Comparison of ENCODE assay signal across 15 cellular contexts in genomic region chr3:35654471-35654870, GRCh38. TPM values are rescaled to one million over a fixed set of nuclear protein-coding genes. Genes with fewer than 3 reads are reported as not detected.
"Had no signal": no experiment of that assay in that cellular context is flagged by ENCODE, and none has a peak within 500 bp of the region (broad histone marks: within the 10 kb centered on the region; RNA-seq: fewer than 3 reads in every experiment).

No MANE protein-coding gene starts in this region.

- H3K27ac ChIP-seq: body of pancreas, ovary, tibial nerve had no signal

- H3K4me3 ChIP-seq: body of pancreas, ovary, tibial nerve had no signal

- H3K27me3 ChIP-seq: body of pancreas, ovary, tibial nerve had no signal

- H3K4me1 ChIP-seq: tibial nerve had no signal

- H3K9me3 ChIP-seq: body of pancreas, ovary, tibial nerve had no signal

- H3K27ac Mint-ChIP-seq: activated B cell treated with CpG ODN at 0.5 μM for 24 hours; activated naive CD4-positive, alpha-beta T cell treated with anti-CD3 and anti-CD28 coated beads, Interleukin-2, amount 50 U/mL, for 24 hours; activated T-cell treated with anti-CD3 and anti-CD28 coated beads, Interleukin-2, amount 50 U/mL, for 24 hours; dendritic cell treated with granulocyte-macrophage colony-stimulating factor and Interleukin-4, amounts not matched to agents 40 ng/mL and 50 ng/mL, for 4 days had no signal

- H3K4me1 Mint-ChIP-seq: activated naive CD4-positive, alpha-beta T cell treated with anti-CD3 and anti-CD28 coated beads, Interleukin-2, amount 50 U/mL, for 24 hours had no signal

- H3K4me3 Mint-ChIP-seq: activated B cell treated with CpG ODN at 0.5 μM for 24 hours; activated naive CD4-positive, alpha-beta T cell treated with anti-CD3 and anti-CD28 coated beads, Interleukin-2, amount 50 U/mL, for 24 hours; activated T-cell treated with anti-CD3 and anti-CD28 coated beads, Interleukin-2, amount 50 U/mL, for 24 hours; dendritic cell treated with granulocyte-macrophage colony-stimulating factor and Interleukin-4, amounts not matched to agents 40 ng/mL and 50 ng/mL, for 4 days had no signal

- DNase-seq: activated B cell treated with CpG ODN at 0.5 μM for 24 hours; activated CD4-positive, alpha-beta T cell treated with anti-CD3 and anti-CD28 coated beads, Interleukin-2, amount 50 U/mL, for 1 hour; activated effector memory CD4-positive, alpha-beta T cell treated with Interleukin-2 at 50 U/mL for 16 hours; activated T-cell treated with anti-CD3 and anti-CD28 coated beads, Interleukin-2, amount 50 U/mL, for 24 hours; body of pancreas; cerebellar nuclear complex; hypothalamus; kidney glomerular epithelial cell; ovary; retina; stimulated activated CD4-positive, alpha-beta T cell treated with anti-CD3 and anti-CD28 coated beads, Interleukin-15, amount 100 ng/mL, for 24 hours had no signal

- H3K36me3 ChIP-seq: ovary, tibial nerve had no signal

- H3K9me3 Mint-ChIP-seq: activated B cell treated with CpG ODN at 0.5 μM for 24 hours; activated naive CD4-positive, alpha-beta T cell treated with anti-CD3 and anti-CD28 coated beads, Interleukin-2, amount 50 U/mL, for 24 hours; activated T-cell treated with anti-CD3 and anti-CD28 coated beads, Interleukin-2, amount 50 U/mL, for 24 hours; dendritic cell treated with granulocyte-macrophage colony-stimulating factor and Interleukin-4, amounts not matched to agents 40 ng/mL and 50 ng/mL, for 4 days had no signal

- H3K27me3 Mint-ChIP-seq: activated B cell treated with CpG ODN at 0.5 μM for 24 hours; activated T-cell treated with anti-CD3 and anti-CD28 coated beads, Interleukin-2, amount 50 U/mL, for 24 hours; dendritic cell treated with granulocyte-macrophage colony-stimulating factor and Interleukin-4, amounts not matched to agents 40 ng/mL and 50 ng/mL, for 4 days had no signal

- H3K36me3 Mint-ChIP-seq: activated naive CD4-positive, alpha-beta T cell treated with anti-CD3 and anti-CD28 coated beads, Interleukin-2, amount 50 U/mL, for 24 hours had no signal

RNA-seq across cellular contexts. Expression of gene ARPP21, which starts 15.1 kb away (rescaled TPM):
- total RNA-seq: activated B cell treated with CpG ODN at 0.5 μM for 24 hours, body of pancreas, glomerular endothelial cell, ovary, tibial nerve had no signal
- polyA plus RNA-seq: ovary had no signal
